In genomic region chr16:426115-426905, GRCh38 we compare ENCODE assay signal across 6 cellular contexts. TPM values are rescaled to one million over a fixed set of nuclear protein-coding genes. Genes with fewer than 3 reads are reported as not detected.
DNase-seq lines count a peak whose midpoint lies in the region; ATAC-seq and TF ChIP-seq lines count a peak whose summit lies in the region.

No MANE protein-coding gene starts in this region.

- H2AFZ ChIP-seq in MM.1S (ENCODE audit: low read length) (peak overlapping the region; percentile 46), fibroblast of lung (ENCODE audit: low read length) (no peak overlapping the region)

- H3K79me2 ChIP-seq in MM.1S (ENCODE audit: low read length) (peaks cover 42% of the 10 kb centered on the region), fibroblast of lung (ENCODE audit: control insufficient read depth, insufficient read depth, low read length) (peaks cover 25% of the 10 kb centered on the region)

- peaks cover 10% of the 10 kb centered on the region; the same call in 1 of the 2 replicates for H3K27me3 ChIP-seq in MM.1S (replicated peaks; ENCODE audit: insufficient read depth, low read length)
- H3K27me3 ChIP-seq in fibroblast of lung (ENCODE audit: control insufficient read depth, insufficient read depth, low read length): no peaks in the 10 kb centered on the region

- H3K36me3 ChIP-seq in MM.1S (replicated peaks; ENCODE audit: insufficient read depth, low read length) (no peaks in the 10 kb centered on the region), fibroblast of lung (ENCODE audit: control insufficient read depth, insufficient read depth, low read length) (no peaks in the 10 kb centered on the region)

- ATAC-seq in GM18867 (IDR thresholded peaks at IDR 0.05; ENCODE audit: unreplicated experiment): peak; percentile 11
- no peak for ATAC-seq in stimulated activated naive CD8-positive, alpha-beta T cell treated with anti-CD3 and anti-CD28 coated beads, Interleukin-15, Interleukin-2, amounts not matched to agents 100 U/mL and 50 U/mL, for 24 hours

- H4K20me1 ChIP-seq in MM.1S (ENCODE audit: insufficient read depth, low read length) (no peaks in the 10 kb centered on the region), fibroblast of lung (ENCODE audit: control insufficient read depth, extremely low read depth, insufficient read depth, low read length) (no peaks in the 10 kb centered on the region)

- H3K4me1 ChIP-seq in MM.1S (ENCODE audit: low read length) (peaks cover 12% of the 10 kb centered on the region), fibroblast of lung (ENCODE audit: control insufficient read depth, extremely low read depth, insufficient read depth, low read length) (peaks cover 3% of the 10 kb centered on the region)

- TF ChIP-seq CTCF in MM.1S (IDR thresholded peaks at IDR 0.05; ENCODE audit: low read length) (no peak), fibroblast of lung (conservative IDR thresholded peaks at IDR 0.05 in 1 of 2, IDR thresholded peaks at IDR 0.05 in 1 of 2; ENCODE audit: low read depth in 1 of 2, low read length in 2 of 2) (no peak)

- H3K9ac ChIP-seq in MM.1S (ENCODE audit: low read length): peak overlapping the region; percentile 40; the same call in 1 of the 2 replicates
- peak overlapping the region; percentile 69 for H3K9ac ChIP-seq in fibroblast of lung (ENCODE audit: insufficient read depth, low read length)

- H3F3A ChIP-seq in MM.1S (ENCODE audit: insufficient read depth, low read length): no peaks in the 10 kb centered on the region

- peak; percentile 10 for DNase-seq in MM.1S
- DNase-seq in fibroblast of lung (ENCODE audit: low read depth in 2 of 2): peak in 1 of 2 donors; percentile 6
- DNase-seq in stimulated activated naive CD8-positive, alpha-beta T cell treated with anti-CD3 and anti-CD28 coated beads, Interleukin-15, Interleukin-2, amounts not matched to agents 100 U/mL and 50 U/mL, for 24 hours: peak; percentile 24
- no peak for DNase-seq in NK-92 (lab: John Stamatoyannopoulos, UW; ENCODE audit: unreplicated experiment)
- no peak for DNase-seq in COR-L47 (lab: John Stamatoyannopoulos, UW)

- H3K4me2 ChIP-seq in MM.1S (ENCODE audit: low read depth, low read length) (peak overlapping the region; percentile 97), fibroblast of lung (ENCODE audit: extremely low read depth, insufficient read depth, low read length) (peak overlapping the region; percentile 38)

- H3K9me3 ChIP-seq in MM.1S (replicated peaks; ENCODE audit: insufficient read depth, low read length) (no peaks in the 10 kb centered on the region), fibroblast of lung (ENCODE audit: control insufficient read depth, insufficient read depth, low read depth, low read length) (no peaks in the 10 kb centered on the region)

- H3K4me3 ChIP-seq in MM.1S (ENCODE audit: low read length) (peak overlapping the region; percentile 72), fibroblast of lung (replicated peaks in 1 of 4; ENCODE audit: control extremely low read depth in 1 of 4, insufficient read depth in 1 of 4, low read depth in 3 of 4, low read length in 4 of 4) (peak overlapping the region; percentile 51 to 83 (median 80))

- H3K27ac ChIP-seq in MM.1S (ENCODE audit: low read length) (no peak overlapping the region), fibroblast of lung (ENCODE audit: insufficient read depth, low read length) (peak overlapping the region; percentile 18)

- H3K9me2 ChIP-seq in MM.1S (replicated peaks; ENCODE audit: insufficient read depth, low read length): no peaks in the 10 kb centered on the region

RNA-seq across cellular contexts. Expression of gene RAB11FIP3, which starts 0.9 kb away (rescaled TPM):
- total RNA-seq in fibroblast of lung: 17.5 and 22.1 TPM in 2 replicates
- polyA plus RNA-seq in fibroblast of lung: 7.3 and 11.9 TPM in 2 replicates
- polyA plus RNA-seq in fibroblast of lung (2012): 20.5 and 29.2 TPM in 2 replicates
- polyA minus RNA-seq in fibroblast of lung (ENCODE audit: low replicate concordance): 17.1 and 23.5 TPM in 2 replicates

RNA-seq across cellular contexts. Expression of gene DECR2, which starts 24.6 kb away (rescaled TPM):
- 6.4 and 12.1 TPM in 2 replicates for total RNA-seq in fibroblast of lung
- 10.8 and 12.0 TPM in 2 replicates for polyA plus RNA-seq in fibroblast of lung
- 19.1 and 20.9 TPM in 2 replicates for polyA plus RNA-seq in fibroblast of lung (2012)
- polyA minus RNA-seq in fibroblast of lung (ENCODE audit: low replicate concordance): 9.7 and 25.1 TPM in 2 replicates

RNA-seq across cellular contexts. Expression of gene NME4, which starts 29.3 kb away (rescaled TPM):
- 51.9 and 71.7 TPM in 2 replicates for total RNA-seq in fibroblast of lung
- polyA plus RNA-seq in fibroblast of lung: 114 and 121 TPM in 2 replicates
- 234 and 273 TPM in 2 replicates for polyA plus RNA-seq in fibroblast of lung (2012)
- 62.2 and 122 TPM in 2 replicates for polyA minus RNA-seq in fibroblast of lung (ENCODE audit: low replicate concordance)

RNA-seq across cellular contexts. Expression of gene PGAP6, which starts 44.5 kb away (rescaled TPM):
- total RNA-seq in fibroblast of lung: 48.8 and 82.7 TPM in 2 replicates
- polyA plus RNA-seq in fibroblast of lung: 46.2 and 73.2 TPM in 2 replicates
- 63.8 and 83.4 TPM in 2 replicates for polyA plus RNA-seq in fibroblast of lung (2012)
- 132 and 193 TPM in 2 replicates for polyA minus RNA-seq in fibroblast of lung (ENCODE audit: low replicate concordance)

RNA-seq across cellular contexts. Expression of gene MRPL28, which starts 56.0 kb away (rescaled TPM):
- 53.7 and 65.2 TPM in 2 replicates for total RNA-seq in fibroblast of lung
- 86.5 and 133 TPM in 2 replicates for polyA plus RNA-seq in fibroblast of lung
- 108 and 151 TPM in 2 replicates for polyA plus RNA-seq in fibroblast of lung (2012)
- 84.8 and 123 TPM in 2 replicates for polyA minus RNA-seq in fibroblast of lung (ENCODE audit: low replicate concordance)

Comparison
In these comparisons a context has a peak if more than half of its experiments do, and no peak if none do; other contexts are left out.
1. DNase-seq: peak in MM.1S (single experiment) and stimulated activated naive CD8-positive, alpha-beta T cell treated with anti-CD3 and anti-CD28 coated beads, Interleukin-15, Interleukin-2, amounts not matched to agents 100 U/mL and 50 U/mL, for 24 hours (single experiment); none in NK-92 (single experiment) and COR-L47 (single experiment).